Comparison of ENCODE assay signal across 18 cellular contexts in the genomic region with DNA sequence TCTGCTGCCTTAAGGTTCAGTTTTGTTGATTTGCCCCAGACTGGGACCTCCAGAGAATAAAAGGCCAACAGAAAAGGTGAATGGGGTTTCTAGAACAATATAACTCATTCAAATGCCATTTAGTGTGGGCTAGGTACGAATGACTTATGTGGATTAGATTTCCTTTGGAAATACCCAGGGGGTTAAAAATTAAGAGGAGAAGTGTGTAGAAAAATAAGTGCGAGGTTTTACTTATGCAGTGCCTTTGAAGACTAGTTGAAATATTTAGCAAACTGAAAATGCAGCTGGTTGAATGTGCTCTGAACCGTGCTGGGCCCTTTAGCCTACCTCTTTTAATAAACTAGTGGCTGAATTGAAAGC.
DNase-seq lines count a peak whose midpoint lies in the region; ATAC-seq and TF ChIP-seq lines count a peak whose summit lies in the region.
"Had no signal": no experiment of that assay in that cellular context is flagged by ENCODE, and none has a peak within 500 bp of the region (broad histone marks: within the 10 kb centered on the region; RNA-seq: fewer than 3 reads in every experiment).

No MANE protein-coding gene starts in this region.

- H4K20me1 ChIP-seq in neural progenitor cell (ENCODE audit: low read depth), result no peaks in the 10 kb centered on the region

- H3K27ac Mint-ChIP-seq in neural progenitor cell, result no peak overlapping the region

- no peaks in the 10 kb centered on the region for H3K36me3 Mint-ChIP-seq in neural progenitor cell

- H2AFZ ChIP-seq in neural progenitor cell (replicated peaks), result peak overlapping the region; percentile 53

- H3K79me2 ChIP-seq in neural progenitor cell (ENCODE audit: low read depth), result no peaks in the 10 kb centered on the region

- ATAC-seq in HG02642 (IDR thresholded peaks at IDR 0.05; ENCODE audit: poor library complexity, unreplicated experiment) (peak; percentile 21), gastrocnemius medialis (no peak), GM18520 (IDR thresholded peaks at IDR 0.05; ENCODE audit: unreplicated experiment) (no peak)

- no peaks in the 10 kb centered on the region for H3K27me3 ChIP-seq in neural progenitor cell
- no peaks in the 10 kb centered on the region for H3K27me3 ChIP-seq in gastrocnemius medialis

- H3K4me3 ChIP-seq in GM12865 (ENCODE audit: low read depth, low read length) (no peak overlapping the region), neural progenitor cell (no peak overlapping the region), gastrocnemius medialis (no peak overlapping the region)
- H3K4me3 ChIP-seq: psoas muscle had no signal

- H3K4me3 Mint-ChIP-seq in neural progenitor cell, result peak overlapping the region; percentile 22

- peak overlapping the region; percentile 6 for H3K27ac ChIP-seq in caudate nucleus (ENCODE audit: low read depth, low read length)
- H3K27ac ChIP-seq in neural progenitor cell, result no peak overlapping the region
- H3K27ac ChIP-seq in gastrocnemius medialis, result no peak overlapping the region
- H3K27ac ChIP-seq: psoas muscle, RWPE1 had no signal

- TF ChIP-seq POLR2A in gastrocnemius medialis (IDR thresholded peaks at IDR 0.05), result no peak

- H3F3A ChIP-seq in neural progenitor cell (ENCODE audit: low read depth), result no peaks in the 10 kb centered on the region

- DNase-seq in GM12865 (ENCODE audit: low read depth) (peak; percentile 29), caudate nucleus (lab: John Stamatoyannopoulos, UW) (no peak), neural progenitor cell (ENCODE audit: low spot score) (no peak), NCI-H82 treated with DMSO at 0.1 percent for 48 hours (lab: John Stamatoyannopoulos, UW; ENCODE audit: unreplicated experiment) (no peak), gastrocnemius medialis (no peak)
- DNase-seq in effector CD8-positive, alpha-beta T cell (lab: John Stamatoyannopoulos, UW), result no peak
- DNase-seq: activated CD4-positive, CD25-positive, alpha-beta regulatory T cell; activated gamma-delta T cell treated with Interleukin-2 at 50 U/mL for 16 hours; aorta; COR-L47; erythroblast; HCEC 1CT; NCI-H2081; psoas muscle; T-helper 1 cell had no signal

- no peak overlapping the region for H3K9ac ChIP-seq in neural progenitor cell

- H3K4me1 Mint-ChIP-seq in neural progenitor cell, result peaks cover 24% of the 10 kb centered on the region

- in situ Hi-C loops in gastrocnemius medialis (cut with MboI; ENCODE audit: low sequenced_read_pairs in 4 of 4), result no loop called here

- no peaks in the 10 kb centered on the region for H3K36me3 ChIP-seq in neural progenitor cell
- H3K36me3 ChIP-seq in gastrocnemius medialis, result no peaks in the 10 kb centered on the region

- TF ChIP-seq CTCF in GM12865 (IDR thresholded peaks at IDR 0.05; ENCODE audit: insufficient read depth, low read depth, low read length, missing control alignments) (no peak), neural progenitor cell (IDR thresholded peaks at IDR 0.05) (no peak), gastrocnemius medialis (IDR thresholded peaks at IDR 0.05 in 4 of 5, conservative IDR thresholded peaks at IDR 0.05 in 1 of 5) (no peak)

- no peaks in the 10 kb centered on the region for H3K9me3 ChIP-seq in neural progenitor cell (ENCODE audit: low read depth)
- no peaks in the 10 kb centered on the region for H3K9me3 ChIP-seq in gastrocnemius medialis
- H3K9me3 ChIP-seq: psoas muscle had no signal

- H3K9me3 Mint-ChIP-seq in neural progenitor cell, result no peaks in the 10 kb centered on the region

- H3K27me3 Mint-ChIP-seq in neural progenitor cell (ENCODE audit: insufficient read depth, low read depth), result peaks cover 3% of the 10 kb centered on the region

- H3K4me1 ChIP-seq in neural progenitor cell (peaks cover 28% of the 10 kb centered on the region), gastrocnemius medialis (peaks cover 5 to 16% of the 10 kb centered on the region in 2 donors)
- H3K4me1 ChIP-seq: psoas muscle had no signal

- H3K4me2 ChIP-seq in neural progenitor cell, result peak overlapping the region; percentile 6

- intact Hi-C loops in gastrocnemius medialis (cut with DNase I; ENCODE audit: low total_unique reads), result no loop called here
